Comparison of ENCODE assay signal across 13 cellular contexts in the genomic region with DNA sequence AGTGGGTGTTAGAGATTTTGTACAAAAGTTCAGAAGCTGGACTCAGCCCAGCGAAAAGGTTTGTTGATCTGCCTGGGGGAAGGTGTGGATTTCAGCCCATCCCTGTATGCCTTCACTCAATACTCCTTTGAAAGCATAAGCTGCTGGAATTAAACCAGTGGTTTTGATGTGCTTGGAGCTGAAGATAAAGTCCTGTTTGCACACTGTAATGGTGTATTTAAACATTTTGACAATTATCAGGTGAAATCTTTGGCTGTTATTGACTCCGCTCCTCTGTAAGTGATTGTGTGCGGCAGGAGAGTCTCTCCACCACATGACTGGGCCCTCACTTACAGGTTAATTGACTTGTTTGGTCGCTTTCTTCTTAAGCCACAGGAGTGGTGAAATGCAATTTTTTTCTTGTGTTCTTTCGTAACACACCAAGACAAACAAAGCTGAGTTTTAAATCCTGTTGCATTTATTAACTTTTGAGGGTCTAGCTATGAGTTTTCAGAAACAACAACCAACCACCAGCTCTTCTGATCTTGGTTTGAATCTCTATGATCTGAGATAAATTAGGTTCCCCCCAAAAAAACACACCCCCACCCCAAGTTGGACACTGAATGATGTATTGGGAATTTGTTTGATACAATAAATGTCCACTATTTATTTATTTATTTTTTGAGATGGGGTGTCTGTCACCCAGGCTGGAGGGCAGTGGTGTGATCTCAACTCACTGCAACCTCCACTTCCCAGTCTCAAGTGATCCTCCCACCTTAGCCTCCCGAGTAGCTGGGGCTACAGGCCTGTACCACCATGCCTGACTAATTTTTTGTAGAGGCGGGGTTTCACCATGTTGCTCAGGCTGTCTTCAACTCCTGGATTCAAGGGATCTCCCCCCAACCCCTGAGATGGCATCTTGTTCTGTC. TPM values are rescaled to one million over a fixed set of nuclear protein-coding genes. Genes with fewer than 3 reads are reported as not detected.
A peak's percentile ranks its signal among the peaks of the same experiment; 100 is the strongest.
DNase-seq lines count a peak whose midpoint lies in the region; ATAC-seq and TF ChIP-seq lines count a peak whose summit lies in the region.
"Had no signal": no experiment of that assay in that cellular context is flagged by ENCODE, and none has a peak within 500 bp of the region (broad histone marks: within the 10 kb centered on the region; RNA-seq: fewer than 3 reads in every experiment).

No MANE protein-coding gene starts in this region.

- peaks cover 7% of the 10 kb centered on the region for H3K4me1 ChIP-seq in upper lobe of right lung
- H3K4me1 ChIP-seq in naive thymus-derived CD4-positive, alpha-beta T cell (ENCODE audit: control insufficient read depth in 2 of 2, insufficient read depth in 2 of 2, low read length in 2 of 2), result no peaks in the 10 kb centered on the region
- H3K4me1 ChIP-seq: psoas muscle had no signal

- POLR2A ChIA-PET in naive thymus-derived CD4-positive, alpha-beta T cell (lab: Charles Lee), result no interaction called here

- H3K9me3 ChIP-seq in upper lobe of right lung, result no peaks in the 10 kb centered on the region
- H3K9me3 ChIP-seq in naive thymus-derived CD4-positive, alpha-beta T cell (ENCODE audit: control insufficient read depth in 2 of 3, low read length in 3 of 3), result no peaks in the 10 kb centered on the region
- H3K9me3 ChIP-seq: psoas muscle had no signal

- DNase-seq in activated naive CD8-positive, alpha-beta T cell treated with anti-CD3 and anti-CD28 coated beads, Interleukin-2, amount 50 U/mL, for 24 hours, result no peak
- DNase-seq in iris pigment epithelial cell (ENCODE audit: low read depth), result peak; percentile 48
- DNase-seq in upper lobe of right lung, result no peak
- no peak for DNase-seq in naive thymus-derived CD4-positive, alpha-beta T cell
- no peak for DNase-seq in activated CD4-positive, alpha-beta T cell treated with anti-CD3 and anti-CD28 coated beads, Interleukin-2, amount 50 U/mL, for 1 hour
- DNase-seq: DMS153; psoas muscle; stimulated activated CD4-positive, alpha-beta T cell treated with anti-CD3 and anti-CD28 coated beads, Interleukin-2, amount 100 ng/mL, for 48 hours; stimulated activated naive CD4-positive, alpha-beta T cell treated with Interleukin-2 at 50 U/mL for 16 hours had no signal

- H3K27ac Mint-ChIP-seq in activated naive CD8-positive, alpha-beta T cell, result peak overlapping the region; percentile 22
- no peak overlapping the region for H3K27ac Mint-ChIP-seq in activated naive CD8-positive, alpha-beta T cell treated with anti-CD3 and anti-CD28 coated beads, Interleukin-2, amount 50 U/mL, for 24 hours
- H3K27ac Mint-ChIP-seq in naive thymus-derived CD4-positive, alpha-beta T cell, result no peak overlapping the region

- no peaks in the 10 kb centered on the region for H3K36me3 Mint-ChIP-seq in activated naive CD8-positive, alpha-beta T cell
- no peaks in the 10 kb centered on the region for H3K36me3 Mint-ChIP-seq in activated naive CD8-positive, alpha-beta T cell treated with anti-CD3 and anti-CD28 coated beads, Interleukin-2, amount 50 U/mL, for 24 hours (ENCODE audit: low read depth)
- H3K36me3 Mint-ChIP-seq in naive thymus-derived CD4-positive, alpha-beta T cell, result peaks cover 0 to 3% (median 0%) of the 10 kb centered on the region in 5 donors

- no peaks in the 10 kb centered on the region for H3K27me3 ChIP-seq in upper lobe of right lung
- H3K27me3 ChIP-seq in naive thymus-derived CD4-positive, alpha-beta T cell (ENCODE audit: control insufficient read depth in 2 of 2, insufficient read depth in 2 of 2, low read length in 2 of 2), result no peaks in the 10 kb centered on the region

- H3K4me3 Mint-ChIP-seq in activated naive CD8-positive, alpha-beta T cell, result no peak overlapping the region
- H3K4me3 Mint-ChIP-seq in activated naive CD8-positive, alpha-beta T cell treated with anti-CD3 and anti-CD28 coated beads, Interleukin-2, amount 50 U/mL, for 24 hours, result no peak overlapping the region
- H3K4me3 Mint-ChIP-seq in naive thymus-derived CD4-positive, alpha-beta T cell, result no peak overlapping the region

- CTCF ChIA-PET in naive thymus-derived CD4-positive, alpha-beta T cell (lab: Charles Lee), result no interaction called here

- no peaks in the 10 kb centered on the region for H3K9me3 Mint-ChIP-seq in activated naive CD8-positive, alpha-beta T cell (ENCODE audit: low read depth)
- H3K9me3 Mint-ChIP-seq in activated naive CD8-positive, alpha-beta T cell treated with anti-CD3 and anti-CD28 coated beads, Interleukin-2, amount 50 U/mL, for 24 hours, result no peaks in the 10 kb centered on the region
- peaks cover 0 to 3% (median 0%) of the 10 kb centered on the region in 11 donors for H3K9me3 Mint-ChIP-seq in naive thymus-derived CD4-positive, alpha-beta T cell

- no peak for ATAC-seq in activated naive CD8-positive, alpha-beta T cell treated with anti-CD3 and anti-CD28 coated beads, Interleukin-2, amount 50 U/mL, for 24 hours
- ATAC-seq in upper lobe of right lung (peak; percentile 87), GM19023 (IDR thresholded peaks at IDR 0.05; ENCODE audit: unreplicated experiment) (no peak)
- ATAC-seq in naive thymus-derived CD4-positive, alpha-beta T cell, result no peak
- ATAC-seq: psoas muscle had no signal

- peaks cover 34% of the 10 kb centered on the region for H3K4me1 Mint-ChIP-seq in activated naive CD8-positive, alpha-beta T cell (ENCODE audit: low read depth)
- peaks cover 56% of the 10 kb centered on the region for H3K4me1 Mint-ChIP-seq in activated naive CD8-positive, alpha-beta T cell treated with anti-CD3 and anti-CD28 coated beads, Interleukin-2, amount 50 U/mL, for 24 hours
- peaks cover 0 to 46% (median 0%) of the 10 kb centered on the region in 7 donors for H3K4me1 Mint-ChIP-seq in naive thymus-derived CD4-positive, alpha-beta T cell

- H3K27ac ChIP-seq in VCaP, result peak overlapping the region; percentile 54
- peak overlapping the region; percentile 61 for H3K27ac ChIP-seq in upper lobe of right lung
- H3K27ac ChIP-seq in naive thymus-derived CD4-positive, alpha-beta T cell (ENCODE audit: low read depth, low read length), result no peak overlapping the region
- H3K27ac ChIP-seq: HL-60, psoas muscle had no signal

- TF ChIP-seq CTCF in VCaP (conservative IDR thresholded peaks at IDR 0.05) (no peak), upper lobe of right lung (IDR thresholded peaks at IDR 0.05) (no peak)

- no peaks in the 10 kb centered on the region for H3K27me3 Mint-ChIP-seq in activated naive CD8-positive, alpha-beta T cell
- no peaks in the 10 kb centered on the region for H3K27me3 Mint-ChIP-seq in activated naive CD8-positive, alpha-beta T cell treated with anti-CD3 and anti-CD28 coated beads, Interleukin-2, amount 50 U/mL, for 24 hours
- peaks cover 0 to 2% (median 0%) of the 10 kb centered on the region in 5 donors for H3K27me3 Mint-ChIP-seq in naive thymus-derived CD4-positive, alpha-beta T cell

- no peaks in the 10 kb centered on the region for H3K36me3 ChIP-seq in upper lobe of right lung
- no peaks in the 10 kb centered on the region for H3K36me3 ChIP-seq in naive thymus-derived CD4-positive, alpha-beta T cell (ENCODE audit: control insufficient read depth in 2 of 3, insufficient read depth in 3 of 3, low read length in 3 of 3)

- intact Hi-C loops in upper lobe of right lung (cut with DNase I), result no loop called here
- intact Hi-C loops in naive thymus-derived CD4-positive, alpha-beta T cell (cut with micrococcal nuclease), result loop anchor here in 1 of 2 donors (5.0 kb wide), 1 partner anchor 183 kb away; no protein-coding TSS in a partner anchor

- no peak overlapping the region for H3K4me3 ChIP-seq in upper lobe of right lung
- H3K4me3 ChIP-seq in naive thymus-derived CD4-positive, alpha-beta T cell (ENCODE audit: low read length), result no peak overlapping the region
- H3K4me3 ChIP-seq: psoas muscle had no signal

RNA-seq across cellular contexts. Expression of gene NCOA3, which starts 46.3 kb away (rescaled TPM):
- 48.8 TPM for total RNA-seq in upper lobe of right lung
- 100 to 1,000 TPM in 1 of 5 experiments, 10 to 100 TPM in 4; 75.0 to 115 (median 89.2) TPM for total RNA-seq in naive thymus-derived CD4-positive, alpha-beta T cell
- polyA plus RNA-seq in naive thymus-derived CD4-positive, alpha-beta T cell, result 10 to 100 TPM; 20.3 to 28.4 TPM
